In genomic region chr20:50029697-50030428, GRCh38 we compare ENCODE assay signal across 10 cellular contexts. TPM values are rescaled to one million over a fixed set of nuclear protein-coding genes. Genes with fewer than 3 reads are reported as not detected.
DNase-seq lines count a peak whose midpoint lies in the region; ATAC-seq and TF ChIP-seq lines count a peak whose summit lies in the region.
"Had no signal": no experiment of that assay in that cellular context is flagged by ENCODE, and none has a peak within 500 bp of the region (broad histone marks: within the 10 kb centered on the region; RNA-seq: fewer than 3 reads in every experiment).

No MANE protein-coding gene starts in this region.

- H3K36me3 ChIP-seq in ACC112 (ENCODE audit: insufficient read depth, low read length) (no peaks in the 10 kb centered on the region), mucosa of descending colon (ENCODE audit: low read depth) (no peaks in the 10 kb centered on the region)

- H3K4me3 Mint-ChIP-seq in dendritic cell treated with granulocyte-macrophage colony-stimulating factor and Interleukin-4, amounts not matched to agents 40 ng/mL and 50 ng/mL, for 4 days: no peak overlapping the region
- H3K4me3 Mint-ChIP-seq: central memory CD8-positive, alpha-beta T cell; T-cell had no signal

- intact Hi-C loops in dendritic cell treated with granulocyte-macrophage colony-stimulating factor and Interleukin-4, amounts not matched to agents 40 ng/mL and 50 ng/mL, for 4 days (cut with micrococcal nuclease): no loop called here
- intact Hi-C loops in mucosa of descending colon (cut with DNase I, micrococcal nuclease): no loop called here

- no peaks in the 10 kb centered on the region for H3K36me3 Mint-ChIP-seq in dendritic cell treated with granulocyte-macrophage colony-stimulating factor and Interleukin-4, amounts not matched to agents 40 ng/mL and 50 ng/mL, for 4 days (ENCODE audit: low read depth)
- H3K36me3 Mint-ChIP-seq: T-cell had no signal

- peak; percentile 89 for DNase-seq in LHCN-M2 (ENCODE audit: low read depth)
- no peak for DNase-seq in mucosa of descending colon
- DNase-seq in COLO829 (ENCODE audit: low spot score): no peak

- H3K9me3 ChIP-seq in mucosa of descending colon: no peaks in the 10 kb centered on the region

- H3K4me3 ChIP-seq in ACC112 (ENCODE audit: low read depth, low read length) (no peak overlapping the region), mucosa of descending colon (no peak overlapping the region)

- peak; percentile 31 for ATAC-seq in mucosa of descending colon
- no peak for ATAC-seq in GM21825 (IDR thresholded peaks at IDR 0.05; ENCODE audit: unreplicated experiment)
- ATAC-seq in GM21447 (IDR thresholded peaks at IDR 0.05; ENCODE audit: unreplicated experiment): no peak
- no peak for ATAC-seq in HG02798 (IDR thresholded peaks at IDR 0.05; ENCODE audit: poor library complexity, unreplicated experiment)

- no peaks in the 10 kb centered on the region for H3K9me3 Mint-ChIP-seq in dendritic cell treated with granulocyte-macrophage colony-stimulating factor and Interleukin-4, amounts not matched to agents 40 ng/mL and 50 ng/mL, for 4 days
- H3K9me3 Mint-ChIP-seq: central memory CD8-positive, alpha-beta T cell; T-cell had no signal

- TF ChIP-seq CTCF in mucosa of descending colon (IDR thresholded peaks at IDR 0.05): no peak

- no peak overlapping the region for H2AFZ ChIP-seq in ACC112 (ENCODE audit: low read length, unreplicated experiment)

- no peaks in the 10 kb centered on the region for H3K27me3 ChIP-seq in ACC112 (ENCODE audit: insufficient read depth, low read length)

- H3K4me1 ChIP-seq in ACC112 (ENCODE audit: control insufficient read depth, insufficient read depth, low read length, unreplicated experiment): peaks cover 60% of the 10 kb centered on the region
- H3K4me1 ChIP-seq in mucosa of descending colon (ENCODE audit: low read depth): no peaks in the 10 kb centered on the region

- H3K27ac ChIP-seq in ACC112 (ENCODE audit: low read depth, low read length): peak overlapping the region; percentile 89

- no peaks in the 10 kb centered on the region for H3K79me2 ChIP-seq in ACC112 (ENCODE audit: control insufficient read depth, insufficient read depth, low read length, unreplicated experiment)

- peak overlapping the region; percentile 31 for H3K27ac Mint-ChIP-seq in dendritic cell treated with granulocyte-macrophage colony-stimulating factor and Interleukin-4, amounts not matched to agents 40 ng/mL and 50 ng/mL, for 4 days

- peaks cover 52% of the 10 kb centered on the region for H3K4me1 Mint-ChIP-seq in dendritic cell treated with granulocyte-macrophage colony-stimulating factor and Interleukin-4, amounts not matched to agents 40 ng/mL and 50 ng/mL, for 4 days (ENCODE audit: low read depth)
- H3K4me1 Mint-ChIP-seq: central memory CD8-positive, alpha-beta T cell; T-cell had no signal

- H3K27me3 Mint-ChIP-seq in dendritic cell treated with granulocyte-macrophage colony-stimulating factor and Interleukin-4, amounts not matched to agents 40 ng/mL and 50 ng/mL, for 4 days: peaks cover 5% of the 10 kb centered on the region
- H3K27me3 Mint-ChIP-seq: T-cell had no signal

RNA-seq across cellular contexts. Expression of gene SNAI1, which starts 47.1 kb away (rescaled TPM):
- total RNA-seq in LHCN-M2 (2014; rRNA removed): not detected in 2 replicates
- polyA plus RNA-seq in LHCN-M2 (2012): not detected
- total RNA-seq in mucosa of descending colon: 1 to 10 TPM in 1 of 3 donors, under 1 TPM in 2; 0.78 to 4.5 (median 0.96) TPM
